18 cellular contexts compared by ENCODE assay signal in the genomic region with DNA sequence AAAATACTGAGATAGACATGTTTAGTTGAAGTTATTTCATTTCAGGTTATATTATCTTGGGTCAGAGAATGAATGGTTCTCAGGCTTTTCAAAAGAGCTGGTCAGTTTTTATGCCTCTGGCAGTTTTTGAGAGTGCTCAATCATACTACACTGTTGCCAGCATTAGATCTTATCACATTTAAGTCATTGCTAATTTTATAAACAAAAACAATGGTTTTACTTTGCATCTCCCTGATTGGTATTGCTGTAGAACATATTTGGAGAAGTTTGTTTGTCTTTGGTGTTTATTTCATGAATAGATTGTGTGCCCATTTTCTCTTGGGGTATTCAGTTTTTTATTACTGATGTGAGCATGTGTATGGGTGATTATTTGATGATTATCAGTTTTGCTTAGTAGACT. TPM values are rescaled to one million over a fixed set of nuclear protein-coding genes. Genes with fewer than 3 reads are reported as not detected.
A peak's percentile ranks its signal among the peaks of the same experiment; 100 is the strongest.
DNase-seq lines count a peak whose midpoint lies in the region; ATAC-seq and TF ChIP-seq lines count a peak whose summit lies in the region.
"Had no signal": no experiment of that assay in that cellular context is flagged by ENCODE, and none has a peak within 500 bp of the region (broad histone marks: within the 10 kb centered on the region; RNA-seq: fewer than 3 reads in every experiment).

No MANE protein-coding gene starts in this region.

- no peaks in the 10 kb centered on the region for H3K36me3 ChIP-seq in A673 (ENCODE audit: insufficient read depth, low read length, poor library complexity, severe bottlenecking)

- H3K27ac ChIP-seq in VCaP (peak overlapping the region; percentile 56; the same call in 1 of the 2 replicates), A673 (ENCODE audit: low read depth, low read length, poor library complexity, severe bottlenecking) (no peak overlapping the region)
- H3K27ac ChIP-seq: BLaER1, C4-2B had no signal

- ATAC-seq in GM21447 (IDR thresholded peaks at IDR 0.05; ENCODE audit: unreplicated experiment): no peak
- ATAC-seq: CD8-positive, alpha-beta T cell; GM23338; HCT116 had no signal

- CTCF ChIA-PET in A673 (lab: Charles Lee): interaction anchor here (0.6 kb wide), 1 partner anchor 497 kb away, joined by 3 read pairs; no protein-coding TSS in a partner anchor

- POLR2A ChIA-PET in A673 (lab: Charles Lee; ENCODE audit: low non-redundant PET): no interaction called here

- no peaks in the 10 kb centered on the region for H3K27me3 ChIP-seq in A673 (replicated peaks; ENCODE audit: insufficient read depth, low read depth, low read length, poor library complexity)
- H3K27me3 ChIP-seq: BLaER1 had no signal

- no peak for TF ChIP-seq CTCF in VCaP (conservative IDR thresholded peaks at IDR 0.05)
- no peak for TF ChIP-seq CTCF in osteocyte (IDR thresholded peaks at IDR 0.05)
- no peak for TF ChIP-seq CTCF in A673 (conservative IDR thresholded peaks at IDR 0.05; ENCODE audit: low read depth, low read length)

- H3K27me3 Mint-ChIP-seq in osteocyte (ENCODE audit: unreplicated experiment): no peaks in the 10 kb centered on the region
- H3K27me3 Mint-ChIP-seq: B cell; CD4-positive, CD25-positive, alpha-beta regulatory T cell had no signal

- peak; percentile 18 for DNase-seq in EH (ENCODE audit: low read depth)
- peak; percentile 12 for DNase-seq in ELR (ENCODE audit: low read depth)
- no peak for DNase-seq in osteocyte (ENCODE audit: extremely low spot score, unreplicated experiment)
- no peak for DNase-seq in A673 (ENCODE audit: low spot score)
- DNase-seq: Caco-2; CD4-positive, CD25-positive, alpha-beta regulatory T cell; CD8-positive, alpha-beta T cell; DMS79; H9 had no signal

- H3K9me3 ChIP-seq in A673 (ENCODE audit: low read depth, low read length, poor library complexity, severe bottlenecking): no peaks in the 10 kb centered on the region
- H3K9me3 ChIP-seq: BLaER1, Caco-2 had no signal

- no peaks in the 10 kb centered on the region for H3K9me3 Mint-ChIP-seq in osteocyte (ENCODE audit: unreplicated experiment)
- H3K9me3 Mint-ChIP-seq: CD4-positive, CD25-positive, alpha-beta regulatory T cell; CD8-positive, alpha-beta T cell; GM23338 had no signal

- no peak overlapping the region for H3K4me3 Mint-ChIP-seq in osteocyte (ENCODE audit: unreplicated experiment)
- H3K4me3 Mint-ChIP-seq: B cell; CD4-positive, CD25-positive, alpha-beta regulatory T cell; CD8-positive, alpha-beta T cell; GM23338; H9 had no signal

- intact Hi-C loops in A673 (cut with micrococcal nuclease; ENCODE audit: unreplicated experiment): no loop called here

- H3K4me1 Mint-ChIP-seq in osteocyte (ENCODE audit: unreplicated experiment): no peaks in the 10 kb centered on the region
- H3K4me1 Mint-ChIP-seq: B cell, GM23338, H9 had no signal

- peaks cover 5% of the 10 kb centered on the region for H3K36me3 Mint-ChIP-seq in osteocyte (ENCODE audit: unreplicated experiment)

- H3K27ac Mint-ChIP-seq in osteocyte (ENCODE audit: unreplicated experiment): no peak overlapping the region
- H3K27ac Mint-ChIP-seq: B cell; CD4-positive, CD25-positive, alpha-beta regulatory T cell; CD8-positive, alpha-beta T cell; GM23338; H9 had no signal

- BruUV-seq in A673 (replicated peaks; lab: Mats Ljungman, UMichigan): no TSS peak

- no peaks in the 10 kb centered on the region for H3K4me1 ChIP-seq in A673 (ENCODE audit: insufficient read depth, low read length, poor library complexity, severe bottlenecking)
- H3K4me1 ChIP-seq: Caco-2 had no signal

- no peak overlapping the region for H3K4me3 ChIP-seq in A673 (ENCODE audit: low read depth, low read length, poor library complexity, severe bottlenecking)
- H3K4me3 ChIP-seq: BLaER1, GM23338 had no signal

RNA-seq across cellular contexts. Expression of a gene that starts 1.5 kb away (rescaled TPM):
- total RNA-seq in osteocyte (not detected in 2 replicates), A673 (2021) (0.90 and 1.0 TPM in 2 replicates)
- total RNA-seq: A172, GM23338, H4 had no signal

Comparison
In these comparisons a context has a peak if more than half of its experiments do, and no peak if none do; other contexts are left out.
1. DNase-seq: peak in EH (single experiment) and ELR (single experiment); none in osteocyte (single experiment) and A673 (single experiment).